In the genomic region with DNA sequence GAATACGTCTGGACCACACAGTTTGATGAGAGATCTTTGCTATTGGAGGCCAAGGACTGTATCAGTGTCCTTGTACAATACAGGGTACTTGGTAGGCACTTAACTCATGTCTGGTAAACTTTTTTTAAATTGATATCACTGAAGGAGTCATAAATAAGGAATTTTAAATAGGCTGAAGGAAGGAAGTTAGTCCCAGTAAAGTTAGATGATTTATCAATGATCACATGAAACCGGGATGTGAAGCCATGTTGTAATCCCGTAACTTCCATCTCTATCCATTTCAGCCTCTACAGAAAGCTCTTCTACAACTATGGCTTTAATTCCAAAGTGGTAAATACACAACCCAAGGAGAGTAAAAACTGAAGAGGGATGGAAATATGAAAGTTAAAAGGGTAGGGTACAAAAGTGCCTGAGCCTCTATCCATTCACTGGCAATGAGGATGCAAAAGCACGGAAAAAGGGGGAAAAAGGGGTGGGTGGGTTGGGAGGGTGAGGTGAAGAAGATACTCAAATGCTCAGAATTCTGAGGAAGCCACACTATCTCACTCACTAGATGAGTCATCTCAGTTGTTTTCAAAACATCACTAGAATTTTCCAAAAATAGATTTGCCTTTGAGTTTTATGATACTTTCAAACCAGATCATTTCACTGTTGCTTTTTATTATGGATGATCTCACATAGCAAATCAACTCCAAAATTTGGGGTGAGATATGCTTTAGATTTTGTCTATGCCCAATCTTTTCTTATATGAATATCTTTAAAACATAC, we compare ENCODE assay signal across 17 cellular contexts.
DNase-seq lines count a peak whose midpoint lies in the region; ATAC-seq and TF ChIP-seq lines count a peak whose summit lies in the region.
"Had no signal": no experiment of that assay in that cellular context is flagged by ENCODE, and none has a peak within 500 bp of the region (broad histone marks: within the 10 kb centered on the region; RNA-seq: fewer than 3 reads in every experiment).

No MANE protein-coding gene starts in this region.

- 0 out of 2 replicates have a peak overlapping the region, but pooled peaks have one; percentile 34 for H3K4me2 ChIP-seq in KMS-11

- TF ChIP-seq CTCF in KMS-11 (conservative IDR thresholded peaks at IDR 0.05; ENCODE audit: low read depth, low read length) (no peak), foreskin fibroblast (IDR thresholded peaks at IDR 0.05; ENCODE audit: low read depth, low read length) (no peak), Peyer's patch (IDR thresholded peaks at IDR 0.05) (no peak)

- H3K4me1 Mint-ChIP-seq in activated CD8-positive, alpha-beta memory T cell treated with anti-CD3 and anti-CD28 coated beads, Interleukin-2, amount 10 ng/mL, durations not matched to agents 7 days and 5 days, result no peaks in the 10 kb centered on the region
- H3K4me1 Mint-ChIP-seq: natural killer cell had no signal

- H3K27me3 Mint-ChIP-seq in activated CD8-positive, alpha-beta memory T cell treated with anti-CD3 and anti-CD28 coated beads, Interleukin-2, amount 10 ng/mL, durations not matched to agents 7 days and 5 days, result no peaks in the 10 kb centered on the region

- H3K4me3 Mint-ChIP-seq in activated CD8-positive, alpha-beta memory T cell treated with anti-CD3 and anti-CD28 coated beads, Interleukin-2, amount 10 ng/mL, durations not matched to agents 7 days and 5 days, result no peak overlapping the region
- H3K4me3 Mint-ChIP-seq: natural killer cell had no signal

- no peak for TF ChIP-seq POLR2A in Peyer's patch (IDR thresholded peaks at IDR 0.05)

- H3K36me3 ChIP-seq in KMS-11 (ENCODE audit: insufficient read depth) (no peaks in the 10 kb centered on the region), Peyer's patch (no peaks in the 10 kb centered on the region)
- H3K36me3 ChIP-seq: heart left ventricle had no signal

- H3K4me3 ChIP-seq in KMS-11 (IDR thresholded peaks at IDR 0.05; ENCODE audit: insufficient read depth, low read depth, low read length), result no peak overlapping the region
- no peak overlapping the region for H3K4me3 ChIP-seq in foreskin fibroblast (ENCODE audit: low read depth in 1 of 2, low read length in 2 of 2)
- no peak overlapping the region for H3K4me3 ChIP-seq in Peyer's patch
- H3K4me3 ChIP-seq: heart left ventricle had no signal

- no peak overlapping the region for H3K27ac Mint-ChIP-seq in activated CD8-positive, alpha-beta memory T cell treated with anti-CD3 and anti-CD28 coated beads, Interleukin-2, amount 10 ng/mL, durations not matched to agents 7 days and 5 days
- H3K27ac Mint-ChIP-seq: natural killer cell had no signal

- no peak overlapping the region for H2AFZ ChIP-seq in KMS-11 (ENCODE audit: low read depth)

- H3K4me1 ChIP-seq in KMS-11 (ENCODE audit: low read depth, poor library complexity, severe bottlenecking), result peaks cover 13% of the 10 kb centered on the region
- H3K4me1 ChIP-seq in Peyer's patch, result no peaks in the 10 kb centered on the region
- H3K4me1 ChIP-seq: heart left ventricle had no signal

- H3K9me3 Mint-ChIP-seq in activated CD8-positive, alpha-beta memory T cell treated with anti-CD3 and anti-CD28 coated beads, Interleukin-2, amount 10 ng/mL, durations not matched to agents 7 days and 5 days (ENCODE audit: low read depth), result peaks cover 5% of the 10 kb centered on the region

- H3K79me2 ChIP-seq in KMS-11 (ENCODE audit: insufficient read depth, low read depth), result no peaks in the 10 kb centered on the region

- H3K9ac ChIP-seq in KMS-11, result no peak overlapping the region

- H3K9me3 ChIP-seq in Peyer's patch, result no peaks in the 10 kb centered on the region
- H3K9me3 ChIP-seq: heart left ventricle had no signal

- ATAC-seq in GM21723 (IDR thresholded peaks at IDR 0.05; ENCODE audit: unreplicated experiment), result peak; percentile 90
- ATAC-seq in activated CD8-positive, alpha-beta memory T cell treated with anti-CD3 and anti-CD28 coated beads, Interleukin-2, amount 10 ng/mL, durations not matched to agents 7 days and 5 days, result no peak
- ATAC-seq: heart left ventricle, left cardiac atrium, natural killer cell, right cardiac atrium had no signal

- H4K20me1 ChIP-seq in KMS-11 (ENCODE audit: insufficient read depth), result no peaks in the 10 kb centered on the region

- H3K27ac ChIP-seq in KMS-11, result no peak overlapping the region
- no peak overlapping the region for H3K27ac ChIP-seq in Peyer's patch
- H3K27ac ChIP-seq: C4-2B, heart left ventricle had no signal

- CTCF ChIA-PET in activated CD8-positive, alpha-beta memory T cell treated with anti-CD3 and anti-CD28 coated beads, Interleukin-2, amount 10 ng/mL, durations not matched to agents 7 days and 5 days (lab: Charles Lee), result no interaction called here

- DNase-seq in ELR (ENCODE audit: low read depth) (peak; percentile 63), foreskin fibroblast (peak; percentile 51 to 71), Peyer's patch (no peak), NCI-H2029 (lab: John Stamatoyannopoulos, UW) (no peak), NCI-H82 (lab: John Stamatoyannopoulos, UW) (no peak)
- DNase-seq in activated CD8-positive, alpha-beta memory T cell treated with anti-CD3 and anti-CD28 coated beads, Interleukin-2, amount 10 ng/mL, durations not matched to agents 7 days and 5 days, result no peak
- DNase-seq: activated T-cell treated with anti-CD3 and anti-CD28 coated beads, Interleukin-2, amount 50 U/mL, for 48 hours; anterior cingulate cortex; GDM1; heart left ventricle; left cardiac atrium; natural killer cell; NCI-H1694; right cardiac atrium had no signal

- H3K27me3 ChIP-seq in KMS-11 (ENCODE audit: insufficient read depth, low read depth) (no peaks in the 10 kb centered on the region), Peyer's patch (no peaks in the 10 kb centered on the region)
- H3K27me3 ChIP-seq: heart left ventricle had no signal

- no peaks in the 10 kb centered on the region for H3K36me3 Mint-ChIP-seq in activated CD8-positive, alpha-beta memory T cell treated with anti-CD3 and anti-CD28 coated beads, Interleukin-2, amount 10 ng/mL, durations not matched to agents 7 days and 5 days
- H3K36me3 Mint-ChIP-seq: natural killer cell had no signal

Comparison
In these comparisons a context has a peak if more than half of its experiments do, and no peak if none do; other contexts are left out.
1. DNase-seq: peak in ELR (single experiment) and foreskin fibroblast (2 of 2); none in activated CD8-positive, alpha-beta memory T cell treated with anti-CD3 and anti-CD28 coated beads, Interleukin-2, amount 10 ng/mL, durations not matched to agents 7 days and 5 days (single experiment), Peyer's patch (0 of 3), NCI-H2029 (single experiment) and NCI-H82 (single experiment).